Comparison of ENCODE assay signal across 22 cellular contexts in the genomic region with DNA sequence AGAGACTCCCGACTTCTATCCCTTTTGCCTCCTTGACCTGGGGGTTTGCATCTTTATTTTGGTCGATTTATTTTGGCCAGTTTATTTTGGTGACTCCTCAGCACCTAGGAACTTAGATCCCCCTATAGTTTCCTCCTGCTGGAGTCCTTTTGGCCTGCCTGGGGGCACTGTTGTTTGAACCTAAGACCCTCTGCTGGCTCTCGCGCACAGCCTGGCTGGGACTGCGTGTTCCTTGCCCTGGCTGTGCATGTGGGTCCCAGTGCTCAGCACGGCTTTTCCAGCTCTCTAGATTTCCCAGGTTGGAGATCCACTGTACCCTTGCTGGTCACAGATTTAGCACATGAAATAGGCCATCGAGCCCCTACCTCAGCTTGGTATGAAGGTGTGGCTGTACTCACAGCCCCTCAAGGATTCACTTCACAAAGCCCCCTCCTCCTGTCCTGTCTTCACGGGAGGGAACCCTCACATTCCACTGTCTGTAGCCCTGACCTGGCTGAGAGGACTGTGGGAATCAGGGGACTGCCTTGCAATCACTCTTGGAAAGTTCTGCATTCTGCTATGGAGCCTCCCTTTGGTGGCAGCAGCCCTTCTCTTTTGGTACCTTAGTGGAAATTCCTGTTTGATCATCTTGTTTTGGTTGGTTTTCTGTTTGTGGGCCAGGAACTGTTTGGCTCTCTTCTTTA. TPM values are rescaled to one million over a fixed set of nuclear protein-coding genes. Genes with fewer than 3 reads are reported as not detected.
DNase-seq lines count a peak whose midpoint lies in the region; ATAC-seq and TF ChIP-seq lines count a peak whose summit lies in the region.
"Had no signal": no experiment of that assay in that cellular context is flagged by ENCODE, and none has a peak within 500 bp of the region (broad histone marks: within the 10 kb centered on the region; RNA-seq: fewer than 3 reads in every experiment).

No MANE protein-coding gene starts in this region.

- peaks cover 61% of the 10 kb centered on the region for H4K20me1 ChIP-seq in Loucy (ENCODE audit: insufficient read depth, low read length, poor library complexity, severe bottlenecking)

- no peaks in the 10 kb centered on the region for H3K9me3 Mint-ChIP-seq in effector memory CD8-positive, alpha-beta T cell
- no peaks in the 10 kb centered on the region for H3K9me3 Mint-ChIP-seq in stimulated activated effector memory CD8-positive, alpha-beta T cell treated with anti-CD3 and anti-CD28 coated beads, Interleukin-12 subunit alpha, Interleukin-12 subunit beta, amount 100 ng/mL, for 72 hours

- H3K36me3 Mint-ChIP-seq in effector memory CD8-positive, alpha-beta T cell (ENCODE audit: insufficient read depth): peaks cover 41% of the 10 kb centered on the region
- peaks cover 55% of the 10 kb centered on the region for H3K36me3 Mint-ChIP-seq in stimulated activated effector memory CD8-positive, alpha-beta T cell treated with anti-CD3 and anti-CD28 coated beads, Interleukin-12 subunit alpha, Interleukin-12 subunit beta, amount 100 ng/mL, for 72 hours

- H3K27me3 ChIP-seq in Loucy (ENCODE audit: insufficient read depth, low read length, poor library complexity, severe bottlenecking): no peaks in the 10 kb centered on the region
- H3K27me3 ChIP-seq: ovary, stomach, uterus had no signal

- no peak for TF ChIP-seq CTCF in Loucy (conservative IDR thresholded peaks at IDR 0.05; ENCODE audit: low read length)

- peak overlapping the region; percentile 56 to 77 for H3K27ac Mint-ChIP-seq in effector memory CD8-positive, alpha-beta T cell
- H3K27ac Mint-ChIP-seq in stimulated activated effector memory CD8-positive, alpha-beta T cell treated with anti-CD3 and anti-CD28 coated beads, Interleukin-12 subunit alpha, Interleukin-12 subunit beta, amount 100 ng/mL, for 72 hours: peak overlapping the region; percentile 35

- no peaks in the 10 kb centered on the region for H3K27me3 Mint-ChIP-seq in effector memory CD8-positive, alpha-beta T cell

- peak; percentile 21 for ATAC-seq in Right ventricle myocardium superior (ENCODE audit: poor library complexity)
- ATAC-seq in Right ventricle myocardium inferior: no peak
- ATAC-seq in effector memory CD8-positive, alpha-beta T cell (replicated peaks): no peak
- no peak for ATAC-seq in stimulated activated effector memory CD8-positive, alpha-beta T cell treated with anti-CD3 and anti-CD28 coated beads, Interleukin-12 subunit alpha, Interleukin-12 subunit beta, amount 100 ng/mL, for 72 hours
- no peak for ATAC-seq in HG03280 (IDR thresholded peaks at IDR 0.05; ENCODE audit: unreplicated experiment)
- no peak for ATAC-seq in GM21723 (IDR thresholded peaks at IDR 0.05; ENCODE audit: unreplicated experiment)
- ATAC-seq: left lobe of liver, mucosa of descending colon had no signal

- H3K4me1 ChIP-seq in Loucy (ENCODE audit: insufficient read depth, low read length, poor library complexity, severe bottlenecking): peaks cover 45% of the 10 kb centered on the region
- H3K4me1 ChIP-seq: uterus had no signal

- H3K79me2 ChIP-seq in Loucy (ENCODE audit: insufficient read depth, low read length): peaks cover 99% of the 10 kb centered on the region

- DNase-seq in Right ventricle myocardium superior (no peak), Right ventricle myocardium inferior (ENCODE audit: missing footprints) (no peak), hippocampal formation (lab: John Stamatoyannopoulos, UW) (no peak)
- DNase-seq in effector memory CD8-positive, alpha-beta T cell: no peak
- DNase-seq in stimulated activated effector memory CD8-positive, alpha-beta T cell treated with anti-CD3 and anti-CD28 coated beads, Interleukin-12 subunit alpha, Interleukin-12 subunit beta, amount 100 ng/mL, for 72 hours (ENCODE audit: low spot score in 2 of 2): peak in 1 of 2 donors; percentile 45
- DNase-seq: activated naive CD4-positive, alpha-beta T cell treated with Interleukin-2 at 50 U/mL for 16 hours; COR-L47; EL; erythroblast; mucosa of descending colon; NCI-H2081 treated with DMSO at 0.1 percent for 48 hours; NCI-H510A treated with DMSO at 0.1 percent for 48 hours; ovary; stimulated activated CD4-positive, alpha-beta T cell treated with anti-CD3 and anti-CD28 coated beads, Interleukin-1b, Interleukin-23, amount 100 ng/mL, for 48 hours; stomach; uterus had no signal

- no peaks in the 10 kb centered on the region for H3K9me2 ChIP-seq in Loucy (replicated peaks; ENCODE audit: low read depth, low read length)

- intact Hi-C loops in Right ventricle myocardium superior (cut with DNase I): no loop called here
- intact Hi-C loops in Right ventricle myocardium inferior (cut with DNase I): no loop called here

- no peak overlapping the region for H2AFZ ChIP-seq in Loucy (ENCODE audit: low read length)

- peaks cover 7% of the 10 kb centered on the region; the same call in 1 of the 2 replicates for H3K36me3 ChIP-seq in Loucy (ENCODE audit: insufficient read depth, low read length)
- H3K36me3 ChIP-seq: ovary, uterus had no signal

- H3K4me1 Mint-ChIP-seq in effector memory CD8-positive, alpha-beta T cell (ENCODE audit: low read depth in 2 of 2): peaks cover 55 to 68% of the 10 kb centered on the region in 2 donors
- peaks cover 69% of the 10 kb centered on the region for H3K4me1 Mint-ChIP-seq in stimulated activated effector memory CD8-positive, alpha-beta T cell treated with anti-CD3 and anti-CD28 coated beads, Interleukin-12 subunit alpha, Interleukin-12 subunit beta, amount 100 ng/mL, for 72 hours

- H3K4me2 ChIP-seq in Loucy (ENCODE audit: low read depth, low read length, poor library complexity, severe bottlenecking): peak overlapping the region; percentile 55

- no peak overlapping the region for H3K4me3 Mint-ChIP-seq in effector memory CD8-positive, alpha-beta T cell
- H3K4me3 Mint-ChIP-seq in stimulated activated effector memory CD8-positive, alpha-beta T cell treated with anti-CD3 and anti-CD28 coated beads, Interleukin-12 subunit alpha, Interleukin-12 subunit beta, amount 100 ng/mL, for 72 hours: no peak overlapping the region

- no peaks in the 10 kb centered on the region for H3K9me3 ChIP-seq in Loucy (ENCODE audit: insufficient read depth, low read depth, low read length)
- H3K9me3 ChIP-seq: mucosa of descending colon, ovary, stomach, uterus had no signal

- H3F3A ChIP-seq in Loucy (ENCODE audit: low read depth): no peaks in the 10 kb centered on the region

- peak overlapping the region; percentile 37 for H3K9ac ChIP-seq in Loucy (ENCODE audit: low read depth, low read length, poor library complexity, severe bottlenecking)

- peak overlapping the region; percentile 13 for H3K4me3 ChIP-seq in Loucy (ENCODE audit: low read length, poor library complexity, severe bottlenecking)
- H3K4me3 ChIP-seq: mucosa of descending colon, ovary, stomach, uterus had no signal

RNA-seq across cellular contexts. Expression of a gene that starts 8.3 kb away (rescaled TPM):
- total RNA-seq in Right ventricle myocardium superior (35.4 TPM), Right ventricle myocardium inferior (39.1 TPM)

RNA-seq across cellular contexts. Expression of a gene that starts 49.2 kb away (rescaled TPM):
- total RNA-seq in Right ventricle myocardium superior (not detected), Right ventricle myocardium inferior (not detected)
- total RNA-seq: dermis microvascular lymphatic vessel endothelial cell, H4, stomach had no signal
